Comparison of ENCODE assay signal across 8 cellular contexts in the genomic region with DNA sequence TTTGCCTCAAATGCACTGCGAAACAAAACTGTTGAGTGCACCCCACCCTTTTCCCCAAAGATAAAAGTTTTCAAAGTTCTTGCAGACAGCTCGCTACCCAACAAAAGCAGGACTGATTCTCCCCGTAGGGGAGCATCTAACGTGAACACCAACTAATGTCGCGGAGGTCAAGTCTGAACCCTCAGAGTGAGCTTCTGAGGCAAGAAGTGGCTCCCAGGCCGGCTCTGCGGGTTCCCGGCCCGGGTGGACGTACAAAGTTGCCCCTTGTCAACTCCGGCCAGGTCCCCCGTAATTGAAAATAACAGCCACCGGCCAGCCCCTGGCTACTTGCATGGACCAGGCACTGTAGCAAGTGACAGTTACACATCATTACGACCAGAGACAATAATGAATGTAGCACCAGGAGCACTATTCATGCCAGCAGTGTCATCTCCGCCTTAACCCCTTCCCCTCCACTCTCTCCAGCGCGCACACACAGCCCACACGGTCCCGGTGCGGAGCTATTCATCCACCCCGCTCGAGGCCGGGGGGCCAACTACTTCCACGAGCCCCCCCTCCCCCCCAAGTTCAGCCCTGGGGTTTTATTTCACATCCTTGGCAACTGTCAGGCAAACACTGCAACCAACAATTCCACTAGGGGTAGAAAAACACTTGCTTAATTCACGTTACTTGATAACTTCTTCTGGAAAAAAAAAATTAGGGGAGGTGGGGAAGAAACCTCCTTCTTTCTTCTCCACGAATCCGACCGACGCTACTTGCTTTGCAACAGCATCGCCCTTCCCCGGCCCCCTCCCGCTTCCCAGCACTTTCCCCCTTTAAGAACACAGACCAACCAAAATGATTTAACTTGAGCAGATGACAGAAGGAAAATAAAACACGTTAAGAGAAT. TPM values are rescaled to one million over a fixed set of nuclear protein-coding genes. Genes with fewer than 3 reads are reported as not detected.
DNase-seq lines count a peak whose midpoint lies in the region; ATAC-seq and TF ChIP-seq lines count a peak whose summit lies in the region.

No MANE protein-coding gene starts in this region.

- peaks cover 26% of the 10 kb centered on the region for H3K36me3 Mint-ChIP-seq in activated T-helper 17 cell treated with anti-CD3 and anti-CD28 coated beads, Interleukin-2, amount 50 U/mL, for 72 hours (ENCODE audit: low read depth)

- H3K9me3 Mint-ChIP-seq in activated T-helper 17 cell treated with anti-CD3 and anti-CD28 coated beads, Interleukin-2, amount 50 U/mL, for 72 hours: no peaks in the 10 kb centered on the region

- H3K36me3 ChIP-seq in neuron (ENCODE audit: insufficient read depth, low read length) (no peaks in the 10 kb centered on the region), vagina (no peaks in the 10 kb centered on the region)

- peak overlapping the region; percentile 90 for H3K27ac ChIP-seq in vagina

- H2AFZ ChIP-seq in neuron (ENCODE audit: low read depth, low read length): no peak overlapping the region

- H3K27ac Mint-ChIP-seq in activated T-helper 17 cell treated with anti-CD3 and anti-CD28 coated beads, Interleukin-2, amount 50 U/mL, for 72 hours: peak overlapping the region; percentile 95

- DNase-seq in EH (ENCODE audit: low read depth) (peak; percentile 39), NCI-H748 (lab: John Stamatoyannopoulos, UW; ENCODE audit: unreplicated experiment) (peak; percentile 64), fibroblast of pulmonary artery (ENCODE audit: low read depth) (peak; percentile 62), vagina (ENCODE audit: extremely low spot score in 2 of 2) (no peak), HT-29 (ENCODE audit: low spot score) (no peak)

- no peak for TF ChIP-seq POLR2A in vagina (IDR thresholded peaks at IDR 0.05)

- H3K4me1 ChIP-seq in neuron (ENCODE audit: insufficient read depth, low read length): peaks cover 42% of the 10 kb centered on the region
- H3K4me1 ChIP-seq in vagina: peaks cover 23% of the 10 kb centered on the region

- no peaks in the 10 kb centered on the region for H3K9me3 ChIP-seq in neuron (ENCODE audit: low read length)
- no peaks in the 10 kb centered on the region for H3K9me3 ChIP-seq in vagina

- H3K4me3 Mint-ChIP-seq in activated T-helper 17 cell treated with anti-CD3 and anti-CD28 coated beads, Interleukin-2, amount 50 U/mL, for 72 hours: no peak overlapping the region

- H3K27me3 Mint-ChIP-seq in activated T-helper 17 cell treated with anti-CD3 and anti-CD28 coated beads, Interleukin-2, amount 50 U/mL, for 72 hours: no peaks in the 10 kb centered on the region

- no peak for TF ChIP-seq CTCF in fibroblast of pulmonary artery (IDR thresholded peaks at IDR 0.05; ENCODE audit: low read length, missing control alignments)
- TF ChIP-seq CTCF in vagina (IDR thresholded peaks at IDR 0.05): no peak

- ATAC-seq in activated T-helper 17 cell treated with anti-CD3 and anti-CD28 coated beads, Interleukin-2, amount 50 U/mL, for 72 hours (replicated peaks): peak; percentile 13
- no peak for ATAC-seq in GM21447 (IDR thresholded peaks at IDR 0.05; ENCODE audit: unreplicated experiment)

- H3K4me1 Mint-ChIP-seq in activated T-helper 17 cell treated with anti-CD3 and anti-CD28 coated beads, Interleukin-2, amount 50 U/mL, for 72 hours: peaks cover 12% of the 10 kb centered on the region

- intact Hi-C loops in vagina (cut with DNase I): loop anchor here (10.0 kb wide), 1 partner anchor 68 kb away; no protein-coding TSS in a partner anchor

- H3K27me3 ChIP-seq in neuron (ENCODE audit: insufficient read depth, low read length) (no peaks in the 10 kb centered on the region), vagina (no peaks in the 10 kb centered on the region)

- peak overlapping the region; percentile 75 for H3K4me3 ChIP-seq in fibroblast of pulmonary artery (replicated peaks; ENCODE audit: low read depth, low read length)
- H3K4me3 ChIP-seq in neuron (ENCODE audit: low read length): peak overlapping the region; percentile 55
- peak overlapping the region; percentile 87 to 96 for H3K4me3 ChIP-seq in vagina

RNA-seq across cellular contexts. Expression of a gene that starts 1.2 kb away (rescaled TPM):
- total RNA-seq in activated T-helper 17 cell treated with anti-CD3 and anti-CD28 coated beads, Interleukin-2, amount 50 U/mL, for 72 hours: 10 to 100 TPM; 14.3 to 30.5 TPM
- total RNA-seq in vagina: 5.4 TPM
- total RNA-seq in HT-29 (2014; rRNA removed; shearing (Covaris generic)): 5.1 and 5.7 TPM in 2 replicates

Comparison
In these comparisons a context has a peak if more than half of its experiments do, and no peak if none do; other contexts are left out.
1. DNase-seq: peak in EH (single experiment), NCI-H748 (single experiment) and fibroblast of pulmonary artery (single experiment); none in vagina (0 of 2) and HT-29 (single experiment).
2. Peak in every context shown above with its lines, with median percentiles within 50 percentile points of each other: H3K4me3 ChIP-seq.